Comparison of ENCODE assay signal across 8 cellular contexts in genomic region chr5:91332267-91333044, GRCh38. TPM values are rescaled to one million over a fixed set of nuclear protein-coding genes. Genes with fewer than 3 reads are reported as not detected.
DNase-seq lines count a peak whose midpoint lies in the region; ATAC-seq, FAIRE-seq and TF ChIP-seq lines count a peak whose summit lies in the region.

No MANE protein-coding gene starts in this region.

- H3K4me1 Mint-ChIP-seq in endothelial cell (ENCODE audit: unreplicated experiment), result peaks cover 2% of the 10 kb centered on the region

- TF ChIP-seq POLR2A in H54 (IDR thresholded peaks at IDR 0.05; ENCODE audit: low read depth, low read length), result no peak

- no peaks in the 10 kb centered on the region for H3K9me3 Mint-ChIP-seq in endothelial cell (ENCODE audit: unreplicated experiment)

- peaks cover 1% of the 10 kb centered on the region for H3K27me3 Mint-ChIP-seq in endothelial cell (ENCODE audit: unreplicated experiment)

- no peaks in the 10 kb centered on the region for H3K36me3 Mint-ChIP-seq in endothelial cell (ENCODE audit: low read depth, unreplicated experiment)

- TF ChIP-seq CTCF in fibroblast of the aortic adventitia (IDR thresholded peaks at IDR 0.05; ENCODE audit: insufficient read depth, low read length), result no peak
- TF ChIP-seq CTCF in endothelial cell (IDR thresholded peaks at IDR 0.05; ENCODE audit: unreplicated experiment), result no peak

- no peak overlapping the region for H3K4me3 ChIP-seq in fibroblast of the aortic adventitia (ENCODE audit: low read depth, low read length)

- H3K27ac Mint-ChIP-seq in endothelial cell (ENCODE audit: unreplicated experiment), result no peak overlapping the region

- peak; percentile 16 for DNase-seq in COLO829 (ENCODE audit: low spot score)
- DNase-seq in H54 (ENCODE audit: insufficient read length, low spot score), result peak; percentile 51
- DNase-seq in fibroblast of the aortic adventitia (ENCODE audit: low read depth), result peak; percentile 41
- DNase-seq in endothelial cell (ENCODE audit: low spot score), result no peak
- DNase-seq in sciatic nerve (ENCODE audit: low spot score), result no peak
- no peak for DNase-seq in NCI-H2171 (lab: John Stamatoyannopoulos, UW)

- intact Hi-C loops in sciatic nerve (cut with DNase I), result no loop called here

- peak; percentile 97 for FAIRE-seq in H54 (lab: Jason Lieb, UNC)

- no peak for ATAC-seq in HG03457 (IDR thresholded peaks at IDR 0.05; ENCODE audit: unreplicated experiment)
- ATAC-seq in sciatic nerve, result no peak

- no peak overlapping the region for H3K4me3 Mint-ChIP-seq in endothelial cell (ENCODE audit: unreplicated experiment)

TF ChIP-seq in PFSK-1, 5 proteins besides CTCF, POLR2A, EP300 and RAD21:
- peak; percentile 14; the same call in 1 of the 2 replicates for TF ChIP-seq TAF1 (IDR thresholded peaks at IDR 0.05; ENCODE audit: borderline replicate concordance, insufficient read depth, low read length)
- no peak for TF ChIP-seq FOXP2 (optimal IDR thresholded peaks at IDR 0.05; ENCODE audit: borderline replicate concordance, extremely low read depth, extremely low read length, insufficient read depth)
- TF ChIP-seq REST (IDR thresholded peaks at IDR 0.05; ENCODE audit: insufficient read depth in 1 of 2, low read depth in 2 of 2, low read length in 2 of 2), result no peak
- no peak for TF ChIP-seq POLR2AphosphoS5 (IDR thresholded peaks at IDR 0.05; ENCODE audit: low read depth, low read length)
- TF ChIP-seq SIN3A (IDR thresholded peaks at IDR 0.05; ENCODE audit: borderline replicate concordance, insufficient read depth, low read length), result peak; percentile 93; the same call in 1 of the 2 replicates

RNA-seq across cellular contexts. Expression of gene ARRDC3, which starts 50.7 kb away (rescaled TPM):
- 8.9 TPM for polyA plus RNA-seq in PFSK-1 (2012; ENCODE audit: insufficient read length, low read depth)
- total RNA-seq in fibroblast of the aortic adventitia (ENCODE audit: low replicate concordance) (35.2 and 120 TPM in 2 replicates), endothelial cell (ENCODE audit: unreplicated experiment) (40.6 TPM), sciatic nerve (178 TPM)

Comparison
In these comparisons a context has a peak if more than half of its experiments do, and no peak if none do; other contexts are left out.
1. DNase-seq: peak in COLO829 (single experiment), H54 (single experiment) and fibroblast of the aortic adventitia (single experiment); none in endothelial cell (single experiment), sciatic nerve (single experiment) and NCI-H2171 (single experiment).